In genomic region chr1:239786464-239786863, GRCh38 we compare ENCODE assay signal across 1 cellular context.
TF ChIP-seq lines count a peak whose summit lies in the region.

No MANE protein-coding gene starts in this region.

TF ChIP-seq in GM23338, 12 proteins besides CTCF, POLR2A, EP300 and RAD21 (continued from another document):
- TF ChIP-seq ZNF462 (CRISPR knock-in tag; IDR thresholded peaks at IDR 0.05) (no peak), EZH2 (IDR thresholded peaks at IDR 0.05; ENCODE audit: low read depth, unreplicated experiment) (no peak), EZH2phosphoT487 (IDR thresholded peaks at IDR 0.05; ENCODE audit: unreplicated experiment) (no peak), ZNF331 (CRISPR knock-in tag; IDR thresholded peaks at IDR 0.05; ENCODE audit: low read depth) (no peak), JUNB (IDR thresholded peaks at IDR 0.05; ENCODE audit: unreplicated experiment) (no peak), STAT1 (IDR thresholded peaks at IDR 0.05; ENCODE audit: unreplicated experiment) (no peak), CREB1 (CRISPR knock-in tag; IDR thresholded peaks at IDR 0.05; ENCODE audit: low read depth) (no peak), POLR2AphosphoS5 (IDR thresholded peaks at IDR 0.05; ENCODE audit: low read depth) (no peak), ZNF114 (CRISPR knock-in tag; IDR thresholded peaks at IDR 0.05) (no peak), NANOG (IDR thresholded peaks at IDR 0.05; ENCODE audit: borderline replicate concordance) (no peak)
- TF ChIP-seq, protein P1, sequence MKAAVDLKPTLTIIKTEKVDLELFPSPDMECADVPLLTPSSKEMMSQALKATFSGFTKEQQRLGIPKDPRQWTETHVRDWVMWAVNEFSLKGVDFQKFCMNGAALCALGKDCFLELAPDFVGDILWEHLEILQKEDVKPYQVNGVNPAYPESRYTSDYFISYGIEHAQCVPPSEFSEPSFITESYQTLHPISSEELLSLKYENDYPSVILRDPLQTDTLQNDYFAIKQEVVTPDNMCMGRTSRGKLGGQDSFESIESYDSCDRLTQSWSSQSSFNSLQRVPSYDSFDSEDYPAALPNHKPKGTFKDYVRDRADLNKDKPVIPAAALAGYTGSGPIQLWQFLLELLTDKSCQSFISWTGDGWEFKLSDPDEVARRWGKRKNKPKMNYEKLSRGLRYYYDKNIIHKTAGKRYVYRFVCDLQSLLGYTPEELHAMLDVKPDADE (IDR thresholded peaks at IDR 0.05) = no peak
